In the genomic region with DNA sequence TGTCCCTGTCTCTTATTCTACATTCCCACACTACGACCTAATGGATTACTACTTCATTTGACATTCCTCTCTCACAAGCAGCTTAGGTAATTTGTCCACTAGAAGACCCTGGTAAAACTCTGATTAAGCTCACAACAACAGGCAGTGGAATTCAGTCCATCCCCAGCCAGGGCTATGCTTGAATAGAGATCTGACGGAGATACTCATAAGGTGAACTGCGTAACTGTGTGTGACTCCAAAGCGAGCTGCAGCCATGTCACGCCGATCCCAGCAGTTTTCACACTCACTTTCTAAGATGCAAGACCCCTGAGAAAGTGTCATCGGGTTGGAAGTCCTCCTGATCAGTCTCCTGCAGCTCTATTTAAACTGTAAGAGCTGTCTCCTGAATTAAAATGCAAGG, we compare ENCODE assay signal across 1 cellular context.
TF ChIP-seq lines count a peak whose summit lies in the region.

No MANE protein-coding gene starts in this region.

TF ChIP-seq in GM12878, 131 proteins besides CTCF, POLR2A, EP300 and RAD21 (continued from another document):
- TF ChIP-seq, protein P1, sequence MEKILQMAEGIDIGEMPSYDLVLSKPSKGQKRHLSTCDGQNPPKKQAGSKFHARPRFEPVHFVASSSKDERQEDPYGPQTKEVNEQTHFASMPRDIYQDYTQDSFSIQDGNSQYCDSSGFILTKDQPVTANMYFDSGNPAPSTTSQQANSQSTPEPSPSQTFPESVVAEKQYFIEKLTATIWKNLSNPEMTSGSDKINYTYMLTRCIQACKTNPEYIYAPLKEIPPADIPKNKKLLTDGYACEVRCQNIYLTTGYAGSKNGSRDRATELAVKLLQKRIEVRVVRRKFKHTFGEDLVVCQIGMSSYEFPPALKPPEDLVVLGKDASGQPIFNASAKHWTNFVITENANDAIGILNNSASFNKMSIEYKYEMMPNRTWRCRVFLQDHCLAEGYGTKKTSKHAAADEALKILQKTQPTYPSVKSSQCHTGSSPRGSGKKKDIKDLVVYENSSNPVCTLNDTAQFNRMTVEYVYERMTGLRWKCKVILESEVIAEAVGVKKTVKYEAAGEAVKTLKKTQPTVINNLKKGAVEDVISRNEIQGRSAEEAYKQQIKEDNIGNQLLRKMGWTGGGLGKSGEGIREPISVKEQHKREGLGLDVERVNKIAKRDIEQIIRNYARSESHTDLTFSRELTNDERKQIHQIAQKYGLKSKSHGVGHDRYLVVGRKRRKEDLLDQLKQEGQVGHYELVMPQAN (conservative IDR thresholded peaks at IDR 0.05): no peak
- no peak for TF ChIP-seq TCF3 (IDR thresholded peaks at IDR 0.05; ENCODE audit: borderline replicate concordance, insufficient read depth, low read depth, low read length)
TF ChIP-seq in GM12878: peak in this region for 0.
